In the genomic region with DNA sequence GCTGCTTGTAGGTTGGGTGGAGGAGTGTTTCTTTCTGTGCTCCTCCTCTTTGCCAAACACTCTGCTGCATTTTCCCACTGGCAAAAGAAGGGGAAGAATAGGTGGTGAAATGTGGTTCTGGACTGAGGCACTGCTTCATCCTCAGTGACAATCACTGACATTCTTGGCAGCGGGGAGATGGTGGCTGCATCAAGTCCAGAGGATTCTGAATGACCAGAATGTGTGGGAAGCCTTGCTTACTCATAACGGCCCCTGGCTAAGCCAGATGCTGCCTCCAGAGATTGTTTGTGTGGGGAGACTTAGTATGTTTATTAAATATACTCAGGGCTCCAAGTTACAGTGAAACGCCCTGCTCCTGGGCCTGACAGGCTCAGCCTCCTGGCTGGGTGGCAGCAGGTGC, we compare ENCODE assay signal across 17 cellular contexts.
A peak's percentile ranks its signal among the peaks of the same experiment; 100 is the strongest.
DNase-seq lines count a peak whose midpoint lies in the region; ATAC-seq, FAIRE-seq and TF ChIP-seq lines count a peak whose summit lies in the region.
"Had no signal": no experiment of that assay in that cellular context is flagged by ENCODE, and none has a peak within 500 bp of the region (broad histone marks: within the 10 kb centered on the region; RNA-seq: fewer than 3 reads in every experiment).

No MANE protein-coding gene starts in this region.

- no peak overlapping the region for H2AK5ac ChIP-seq in trophoblast cell (ENCODE audit: low read length)

- no peak overlapping the region for H3K14ac ChIP-seq in trophoblast cell (ENCODE audit: low read length)

- no peak for TF ChIP-seq CTCF in GM10266 (IDR thresholded peaks at IDR 0.05; ENCODE audit: control insufficient read depth, insufficient read depth, low read depth, missing control alignments)
- TF ChIP-seq CTCF in bronchial epithelial cell (IDR thresholded peaks at IDR 0.05; ENCODE audit: insufficient read depth, low read length, severe bottlenecking): no peak
- TF ChIP-seq CTCF in osteoblast (IDR thresholded peaks at IDR 0.05; ENCODE audit: extremely low read depth, low read depth, low read length): no peak

- H2AFZ ChIP-seq in osteoblast (ENCODE audit: low read length): no peak overlapping the region
- no peak overlapping the region for H2AFZ ChIP-seq in trophoblast cell (ENCODE audit: insufficient read depth, low read length, poor library complexity)

- H3K4me1 Mint-ChIP-seq in activated CD8-positive, alpha-beta memory T cell treated with anti-CD3 and anti-CD28 coated beads, Interleukin-2, amount 10 ng/mL, durations not matched to agents 7 days and 5 days: no peaks in the 10 kb centered on the region

- peak; percentile 12 for DNase-seq in GM10266 (ENCODE audit: extremely low spot score)
- no peak for DNase-seq in bronchial epithelial cell (ENCODE audit: low read depth)
- DNase-seq in osteoblast (ENCODE audit: insufficient read length, low spot score, missing footprints): peak; percentile 42
- DNase-seq in activated CD8-positive, alpha-beta memory T cell treated with anti-CD3 and anti-CD28 coated beads, Interleukin-2, amount 10 ng/mL, durations not matched to agents 7 days and 5 days: no peak
- no peak for DNase-seq in posterior vena cava (ENCODE audit: low spot score)
- DNase-seq in trophoblast cell: no peak
- DNase-seq: 8988T, AML-193, GOT3, HFFc6 had no signal

- H3K9me3 Mint-ChIP-seq in activated CD8-positive, alpha-beta memory T cell treated with anti-CD3 and anti-CD28 coated beads, Interleukin-2, amount 10 ng/mL, durations not matched to agents 7 days and 5 days (ENCODE audit: low read depth): no peaks in the 10 kb centered on the region

- H3K4me1 ChIP-seq in osteoblast (ENCODE audit: insufficient read depth, low read length) (peaks cover 4% of the 10 kb centered on the region), trophoblast cell (ENCODE audit: control insufficient read depth in 1 of 2, insufficient read depth in 2 of 2, low read length in 2 of 2) (no peaks in the 10 kb centered on the region)
- H3K4me1 ChIP-seq: BLaER1, HAP-1 had no signal

- no peaks in the 10 kb centered on the region for H3K79me2 ChIP-seq in osteoblast (ENCODE audit: insufficient read depth, low read length)
- no peaks in the 10 kb centered on the region for H3K79me2 ChIP-seq in trophoblast cell (ENCODE audit: control insufficient read depth, insufficient read depth, low read length, poor library complexity)

- no peak overlapping the region for H4K12ac ChIP-seq in trophoblast cell (ENCODE audit: low read depth, low read length)

- intact Hi-C loops in posterior vena cava (cut with DNase I): no loop called here

- no peak overlapping the region for H4K91ac ChIP-seq in trophoblast cell (ENCODE audit: low read depth, low read length)

- no peak overlapping the region for H3K4me3 ChIP-seq in bronchial epithelial cell (ENCODE audit: low read depth, low read length)
- H3K4me3 ChIP-seq in osteoblast (ENCODE audit: insufficient read depth, low read length): no peak overlapping the region
- H3K4me3 ChIP-seq in trophoblast cell (ENCODE audit: low read depth, low read length): no peak overlapping the region
- H3K4me3 ChIP-seq: BLaER1, HAP-1, K562 had no signal

- no peak overlapping the region for H3K4me3 Mint-ChIP-seq in activated CD8-positive, alpha-beta memory T cell treated with anti-CD3 and anti-CD28 coated beads, Interleukin-2, amount 10 ng/mL, durations not matched to agents 7 days and 5 days
- H3K4me3 Mint-ChIP-seq: HFFc6 had no signal

- H3K18ac ChIP-seq in trophoblast cell (ENCODE audit: low read length): no peak overlapping the region

- H3K27me3 Mint-ChIP-seq in activated CD8-positive, alpha-beta memory T cell treated with anti-CD3 and anti-CD28 coated beads, Interleukin-2, amount 10 ng/mL, durations not matched to agents 7 days and 5 days: peaks cover 9% of the 10 kb centered on the region

- H2BK5ac ChIP-seq in trophoblast cell (ENCODE audit: low read depth, low read length, poor library complexity): no peak overlapping the region

- no peak overlapping the region for H3K4ac ChIP-seq in trophoblast cell (ENCODE audit: low read depth, low read length)

- H3K27ac ChIP-seq in osteoblast (ENCODE audit: low read depth, low read length) (no peak overlapping the region), trophoblast cell (ENCODE audit: low read depth, low read length) (no peak overlapping the region)
- H3K27ac ChIP-seq: BLaER1, HL-60 had no signal

- no peak overlapping the region for H2BK120ac ChIP-seq in trophoblast cell (ENCODE audit: insufficient read depth, low read length, poor library complexity)

- H2BK12ac ChIP-seq in trophoblast cell (ENCODE audit: low read length): no peak overlapping the region

- ATAC-seq in HG02852 (IDR thresholded peaks at IDR 0.05; ENCODE audit: unreplicated experiment) (peak; percentile 54), GM21529 (IDR thresholded peaks at IDR 0.05; ENCODE audit: unreplicated experiment) (no peak)
- no peak for ATAC-seq in activated CD8-positive, alpha-beta memory T cell treated with anti-CD3 and anti-CD28 coated beads, Interleukin-2, amount 10 ng/mL, durations not matched to agents 7 days and 5 days
- ATAC-seq: K562 had no signal

- FAIRE-seq in bronchial epithelial cell (lab: Jason Lieb, UNC): peak; percentile 32
- FAIRE-seq: GM18507, K562 had no signal

- no CpG with 5 or more reads among the region's 3 CpGs for WGBS in trophoblast cell (ENCODE audit: extremely low coverage, insufficient coverage, insufficient read length)

- H3K36me3 Mint-ChIP-seq in activated CD8-positive, alpha-beta memory T cell treated with anti-CD3 and anti-CD28 coated beads, Interleukin-2, amount 10 ng/mL, durations not matched to agents 7 days and 5 days: no peaks in the 10 kb centered on the region

- no peak overlapping the region for H3K4me2 ChIP-seq in osteoblast (ENCODE audit: insufficient read depth, low read length)
- H3K4me2 ChIP-seq in trophoblast cell (ENCODE audit: low read length): no peak overlapping the region
- H3K4me2 ChIP-seq: BLaER1 had no signal

- H4K20me1 ChIP-seq in osteoblast (ENCODE audit: insufficient read depth, low read length): no peaks in the 10 kb centered on the region
- H4K20me1 ChIP-seq: BLaER1 had no signal

- H3K27ac Mint-ChIP-seq in activated CD8-positive, alpha-beta memory T cell treated with anti-CD3 and anti-CD28 coated beads, Interleukin-2, amount 10 ng/mL, durations not matched to agents 7 days and 5 days: no peak overlapping the region
- H3K27ac Mint-ChIP-seq: HFFc6 had no signal

- no peaks in the 10 kb centered on the region for H3K27me3 ChIP-seq in bronchial epithelial cell (ENCODE audit: control insufficient read depth, insufficient read depth, low read length)
- H3K27me3 ChIP-seq in osteoblast (ENCODE audit: insufficient read depth, low read length): no peaks in the 10 kb centered on the region
- H3K27me3 ChIP-seq in trophoblast cell (ENCODE audit: insufficient read depth, low read length): no peaks in the 10 kb centered on the region
- H3K27me3 ChIP-seq: BLaER1 had no signal

- H3K9ac ChIP-seq in trophoblast cell (ENCODE audit: low read length): no peak overlapping the region
- H3K9ac ChIP-seq: BLaER1 had no signal

- no peaks in the 10 kb centered on the region for H3K36me3 ChIP-seq in bronchial epithelial cell (ENCODE audit: control insufficient read depth, insufficient read depth, low read length)
- no peaks in the 10 kb centered on the region for H3K36me3 ChIP-seq in osteoblast (ENCODE audit: insufficient read depth, low read length)
- H3K36me3 ChIP-seq in trophoblast cell (ENCODE audit: control insufficient read depth in 1 of 2, insufficient read depth in 2 of 2, low read length in 2 of 2): no peaks in the 10 kb centered on the region
- H3K36me3 ChIP-seq: BLaER1, HAP-1 had no signal

- no peak overlapping the region for H3K23ac ChIP-seq in trophoblast cell (ENCODE audit: low read length)

- H3K9me3 ChIP-seq in osteoblast (ENCODE audit: low read depth, low read length): no peaks in the 10 kb centered on the region
- H3K9me3 ChIP-seq in trophoblast cell (ENCODE audit: insufficient read depth, low read depth, low read length): no peaks in the 10 kb centered on the region
- H3K9me3 ChIP-seq: BLaER1, HAP-1 had no signal

- no peaks in the 10 kb centered on the region for H3K79me1 ChIP-seq in trophoblast cell (ENCODE audit: low read length)

- H4K8ac ChIP-seq in trophoblast cell (ENCODE audit: low read depth, low read length): no peak overlapping the region

- CTCF ChIA-PET in activated CD8-positive, alpha-beta memory T cell treated with anti-CD3 and anti-CD28 coated beads, Interleukin-2, amount 10 ng/mL, durations not matched to agents 7 days and 5 days (lab: Charles Lee): no interaction called here

Comparison
In these comparisons a context has a peak if more than half of its experiments do, and no peak if none do; other contexts are left out.
1. DNase-seq: peak in GM10266 (single experiment) and osteoblast (single experiment); none in bronchial epithelial cell (single experiment), activated CD8-positive, alpha-beta memory T cell treated with anti-CD3 and anti-CD28 coated beads, Interleukin-2, amount 10 ng/mL, durations not matched to agents 7 days and 5 days (single experiment), posterior vena cava (single experiment) and trophoblast cell (0 of 2).